ENCODE assay signal across 9 cellular contexts in genomic region chr22:31344369-31345330, GRCh38. TPM values are rescaled to one million over a fixed set of nuclear protein-coding genes. Genes with fewer than 3 reads are reported as not detected.
DNase-seq lines count a peak whose midpoint lies in the region; FAIRE-seq and TF ChIP-seq lines count a peak whose summit lies in the region.
"Had no signal": no experiment of that assay in that cellular context is flagged by ENCODE, and none has a peak within 500 bp of the region (broad histone marks: within the 10 kb centered on the region; RNA-seq: fewer than 3 reads in every experiment).

No MANE protein-coding gene starts in this region.

- TF ChIP-seq POLR2A in erythroblast (IDR thresholded peaks at IDR 0.05; ENCODE audit: low read length) (peak; percentile 10), uterus (IDR thresholded peaks at IDR 0.05) (no peak)

- H3K27ac ChIP-seq in uterus = peak overlapping the region; percentile 90 to 93

- CTCF ChIA-PET in activated CD4-positive, alpha-beta memory T cell treated with anti-CD3 and anti-CD28 coated beads, Interleukin-2, amount 10 ng/mL, durations not matched to agents 7 days and 5 days (lab: Charles Lee) = interaction anchor here (0.9 to 1.4 kb wide), 6 partner anchors 52 to 133 kb away, joined by 3 to 13 read pairs (median 4); partner anchors contain the start of genes LIMK2 and PIK3IP1

- H3K27ac Mint-ChIP-seq in activated CD4-positive, alpha-beta memory T cell treated with anti-CD3 and anti-CD28 coated beads, Interleukin-2, amount 10 ng/mL, durations not matched to agents 7 days and 5 days = peak overlapping the region; percentile 74
- peak overlapping the region; percentile 96 to 98 (median 98) for H3K27ac Mint-ChIP-seq in nephron

- peaks cover 0 to 27% of the 10 kb centered on the region in 2 donors for H3K4me1 ChIP-seq in uterus

- H3K9me3 ChIP-seq in uterus = no peaks in the 10 kb centered on the region

- DNase-seq in activated gamma-delta T cell treated with Interleukin-2 at 50 U/mL for 16 hours = peak; percentile 14
- DNase-seq in activated gamma-delta T cell (lab: John Stamatoyannopoulos, UW) = no peak
- peak; percentile 39 for DNase-seq in activated CD4-positive, alpha-beta memory T cell treated with anti-CD3 and anti-CD28 coated beads, Interleukin-2, amount 10 ng/mL, durations not matched to agents 7 days and 5 days
- DNase-seq in erythroblast (lab: John Stamatoyannopoulos, UW) = peak; percentile 68 to 70
- DNase-seq in uterus = peak; percentile 50 to 57
- DNase-seq in H4 (ENCODE audit: low spot score) = no peak
- DNase-seq in urothelium cell line (ENCODE audit: low spot score) = no peak

- H3K27me3 Mint-ChIP-seq in activated CD4-positive, alpha-beta memory T cell treated with anti-CD3 and anti-CD28 coated beads, Interleukin-2, amount 10 ng/mL, durations not matched to agents 7 days and 5 days = no peaks in the 10 kb centered on the region
- no peaks in the 10 kb centered on the region for H3K27me3 Mint-ChIP-seq in nephron (ENCODE audit: low read depth)

- POLR2A ChIA-PET in activated CD4-positive, alpha-beta memory T cell treated with anti-CD3 and anti-CD28 coated beads, Interleukin-2, amount 10 ng/mL, durations not matched to agents 7 days and 5 days (lab: Charles Lee) = interaction anchor here (0.7 to 5.8 kb wide), 10 partner anchors 10 to 409 kb away, joined by 3 to 101 read pairs (median 4); partner anchors contain the start of genes DEPDC5, DRG1, PIK3IP1 and SELENOM

- H3K36me3 Mint-ChIP-seq in activated CD4-positive, alpha-beta memory T cell treated with anti-CD3 and anti-CD28 coated beads, Interleukin-2, amount 10 ng/mL, durations not matched to agents 7 days and 5 days (ENCODE audit: low read depth) = peaks cover 48% of the 10 kb centered on the region
- H3K36me3 Mint-ChIP-seq in nephron (ENCODE audit: low read depth) = peaks cover 25% of the 10 kb centered on the region

- peak overlapping the region; percentile 81 for H3K4me3 Mint-ChIP-seq in activated CD4-positive, alpha-beta memory T cell treated with anti-CD3 and anti-CD28 coated beads, Interleukin-2, amount 10 ng/mL, durations not matched to agents 7 days and 5 days
- peak overlapping the region; percentile 86 to 88 (median 87) for H3K4me3 Mint-ChIP-seq in nephron

- peak overlapping the region; percentile 64 to 84 for H3K4me3 ChIP-seq in uterus

- H3K4me1 Mint-ChIP-seq in activated CD4-positive, alpha-beta memory T cell treated with anti-CD3 and anti-CD28 coated beads, Interleukin-2, amount 10 ng/mL, durations not matched to agents 7 days and 5 days = peaks cover 49% of the 10 kb centered on the region
- peaks cover 53% of the 10 kb centered on the region for H3K4me1 Mint-ChIP-seq in nephron

- TF ChIP-seq CTCF in nephron (IDR thresholded peaks at IDR 0.05; ENCODE audit: unreplicated experiment in 3 of 3) (no peak), uterus (IDR thresholded peaks at IDR 0.05) (no peak)

- H3K9me3 Mint-ChIP-seq in activated CD4-positive, alpha-beta memory T cell treated with anti-CD3 and anti-CD28 coated beads, Interleukin-2, amount 10 ng/mL, durations not matched to agents 7 days and 5 days = no peaks in the 10 kb centered on the region
- H3K9me3 Mint-ChIP-seq in nephron = no peaks in the 10 kb centered on the region

- FAIRE-seq in urothelium cell line (lab: Jason Lieb, UNC) = no peak
- FAIRE-seq: islet of Langerhans had no signal

- no peaks in the 10 kb centered on the region for H3K27me3 ChIP-seq in uterus

- intact Hi-C loops in uterus (cut with DNase I; ENCODE audit: low total_unique reads) = no loop called here

- H3K36me3 ChIP-seq in uterus = no peaks in the 10 kb centered on the region

RNA-seq across cellular contexts. Expression of gene PATZ1, which starts 1.5 kb away (rescaled TPM):
- 10 to 100 TPM; 18.6 to 19.5 TPM for total RNA-seq in activated CD4-positive, alpha-beta memory T cell treated with anti-CD3 and anti-CD28 coated beads, Interleukin-2, amount 10 ng/mL, durations not matched to agents 7 days and 5 days
- 10 to 100 TPM in 3 of 4 donors, 1 to 10 TPM in 1; 9.2 to 38.8 (median 25.1) TPM for total RNA-seq in uterus
- 4.7 and 7.2 TPM in 2 replicates for total RNA-seq in H4 (2014; rRNA removed; shearing (Covaris generic))

RNA-seq across cellular contexts. Expression of gene PIK3IP1, which starts 52.4 kb away (rescaled TPM):
- 10 to 100 TPM; 56.4 to 57.8 TPM for total RNA-seq in activated CD4-positive, alpha-beta memory T cell treated with anti-CD3 and anti-CD28 coated beads, Interleukin-2, amount 10 ng/mL, durations not matched to agents 7 days and 5 days
- 10 to 100 TPM; 12.7 to 35.1 (median 24.7) TPM for total RNA-seq in uterus
- 0.62 and 1.6 TPM in 2 replicates for total RNA-seq in H4 (2014; rRNA removed; shearing (Covaris generic))

RNA-seq across cellular contexts. Expression of gene DRG1, which starts 54.8 kb away (rescaled TPM):
- 10 to 100 TPM; 73.4 to 86.4 TPM for total RNA-seq in activated CD4-positive, alpha-beta memory T cell treated with anti-CD3 and anti-CD28 coated beads, Interleukin-2, amount 10 ng/mL, durations not matched to agents 7 days and 5 days
- total RNA-seq in uterus = 10 to 100 TPM in 3 of 4 donors, 1 to 10 TPM in 1; 9.2 to 98.2 (median 40.9) TPM
- 69.5 and 73.6 TPM in 2 replicates for total RNA-seq in H4 (2014; rRNA removed; shearing (Covaris generic))

Comparison
In these comparisons a context has a peak if more than half of its experiments do, and no peak if none do; other contexts are left out.
1. DNase-seq: peak in activated gamma-delta T cell treated with Interleukin-2 at 50 U/mL for 16 hours (single experiment), activated CD4-positive, alpha-beta memory T cell treated with anti-CD3 and anti-CD28 coated beads, Interleukin-2, amount 10 ng/mL, durations not matched to agents 7 days and 5 days (single experiment), erythroblast (2 of 2) and uterus (2 of 2); none in activated gamma-delta T cell (single experiment), H4 (single experiment) and urothelium cell line (single experiment).